In the genomic region with DNA sequence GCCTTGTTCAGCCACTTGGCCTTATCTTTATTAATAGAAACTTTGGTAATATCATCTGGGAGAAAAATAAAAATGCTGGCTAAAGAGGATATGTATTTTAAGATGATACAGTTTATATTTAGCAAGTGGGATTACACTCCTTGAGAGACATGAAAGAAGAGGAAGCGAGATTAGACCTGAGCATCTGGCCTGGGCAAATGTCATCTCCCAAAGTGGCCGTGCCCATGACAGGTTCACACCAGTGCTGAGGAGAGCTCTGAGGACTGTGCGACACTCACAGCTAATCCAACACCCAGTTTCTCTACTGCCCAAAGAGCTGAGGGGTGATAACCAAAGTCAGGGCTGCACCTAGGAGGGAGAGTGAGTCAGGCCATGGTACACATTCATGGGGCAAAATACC, we compare ENCODE assay signal across 20 cellular contexts.
"Had no signal": no experiment of that assay in that cellular context is flagged by ENCODE, and none has a peak within 500 bp of the region (broad histone marks: within the 10 kb centered on the region; RNA-seq: fewer than 3 reads in every experiment).

No MANE protein-coding gene starts in this region.

- ATAC-seq: activated CD8-positive, alpha-beta T cell treated with anti-CD3 and anti-CD28 coated beads for 36 hours; left ventricle myocardium superior; right cardiac atrium had no signal

- H3K9me3 ChIP-seq: esophagus muscularis mucosa, prostate gland, stomach had no signal

- H3K9me3 Mint-ChIP-seq: activated CD8-positive, alpha-beta T cell treated with anti-CD3 and anti-CD28 coated beads for 36 hours; activated T-cell treated with anti-CD3 and anti-CD28 coated beads, Interleukin-2, amount 50 U/mL, for 24 hours; type B pancreatic cell had no signal

- H3K4me3 ChIP-seq: cardiac muscle cell, esophagus muscularis mucosa, prostate gland, stomach had no signal

- H3K4me3 Mint-ChIP-seq: activated CD4-positive, alpha-beta T cell treated with anti-CD3 and anti-CD28 coated beads, Interleukin-2, amount 10 ng/mL, durations not matched to agents 24 days and 14 days; activated CD8-positive, alpha-beta T cell treated with anti-CD3 and anti-CD28 coated beads for 36 hours; activated naive CD8-positive, alpha-beta T cell treated with anti-CD3 and anti-CD28 coated beads, Interleukin-2, amount 10 ng/mL, durations not matched to agents 7 days and 5 days; activated T-cell treated with anti-CD3 and anti-CD28 coated beads, Interleukin-2, amount 50 U/mL, for 24 hours; type B pancreatic cell had no signal

- H3K36me3 Mint-ChIP-seq: type B pancreatic cell had no signal

- H3K4me1 ChIP-seq: esophagus muscularis mucosa, prostate gland, stomach had no signal

- H3K27me3 ChIP-seq: cardiac muscle cell, esophagus muscularis mucosa, stomach had no signal

- H3K27ac Mint-ChIP-seq: activated CD4-positive, alpha-beta T cell treated with anti-CD3 and anti-CD28 coated beads, Interleukin-2, amount 10 ng/mL, durations not matched to agents 24 days and 14 days; activated CD8-positive, alpha-beta T cell treated with anti-CD3 and anti-CD28 coated beads for 36 hours; activated naive CD8-positive, alpha-beta T cell treated with anti-CD3 and anti-CD28 coated beads, Interleukin-2, amount 10 ng/mL, durations not matched to agents 7 days and 5 days; activated T-cell treated with anti-CD3 and anti-CD28 coated beads, Interleukin-2, amount 50 U/mL, for 24 hours; activated T-helper 2 cell treated with anti-CD3 and anti-CD28 coated beads, Interferon-gamma antibody, Interleukin-2, Interleukin-4, amounts not matched to agents 10 μg/mL and 5 μg/mL and 100 μg/mL, durations not matched to agents 14 hours and 24 hours and 36 hours; type B pancreatic cell had no signal

- DNase-seq: activated CD4-positive, alpha-beta T cell treated with anti-CD3 and anti-CD28 coated beads, Interleukin-2, amount 10 ng/mL, durations not matched to agents 24 days and 14 days; activated CD8-positive, alpha-beta T cell treated with anti-CD3 and anti-CD28 coated beads for 36 hours; activated naive CD4-positive, alpha-beta T cell treated with Interleukin-2 at 50 U/mL for 16 hours; activated naive CD8-positive, alpha-beta T cell treated with anti-CD3 and anti-CD28 coated beads, Interleukin-2, amount 10 ng/mL, durations not matched to agents 7 days and 5 days; activated T-cell treated with anti-CD3 and anti-CD28 coated beads, Interleukin-2, amount 50 U/mL, for 24 hours; amygdala; dermis blood vessel endothelial cell; effector memory CD4-positive, alpha-beta T cell; left ventricle myocardium superior; right cardiac atrium; small intestine; stimulated activated CD4-positive, alpha-beta T cell treated with anti-CD3 and anti-CD28 coated beads, Interleukin-15, amount 100 ng/mL, for 24 hours; stimulated activated CD4-positive, alpha-beta T cell treated with anti-CD3 and anti-CD28 coated beads, Interleukin-2, amount 100 ng/mL, for 48 hours; stomach; T1000 had no signal

- H3K27me3 Mint-ChIP-seq: activated CD8-positive, alpha-beta T cell treated with anti-CD3 and anti-CD28 coated beads for 36 hours; activated T-cell treated with anti-CD3 and anti-CD28 coated beads, Interleukin-2, amount 50 U/mL, for 24 hours had no signal

- H3K36me3 ChIP-seq: cardiac muscle cell, esophagus muscularis mucosa, prostate gland, stomach had no signal

- H3K4me1 Mint-ChIP-seq: activated CD4-positive, alpha-beta T cell treated with anti-CD3 and anti-CD28 coated beads, Interleukin-2, amount 10 ng/mL, durations not matched to agents 24 days and 14 days; activated naive CD8-positive, alpha-beta T cell treated with anti-CD3 and anti-CD28 coated beads, Interleukin-2, amount 10 ng/mL, durations not matched to agents 7 days and 5 days had no signal

- H3K27ac ChIP-seq: cardiac muscle cell, esophagus muscularis mucosa, prostate gland, stomach had no signal
